In the genomic region with DNA sequence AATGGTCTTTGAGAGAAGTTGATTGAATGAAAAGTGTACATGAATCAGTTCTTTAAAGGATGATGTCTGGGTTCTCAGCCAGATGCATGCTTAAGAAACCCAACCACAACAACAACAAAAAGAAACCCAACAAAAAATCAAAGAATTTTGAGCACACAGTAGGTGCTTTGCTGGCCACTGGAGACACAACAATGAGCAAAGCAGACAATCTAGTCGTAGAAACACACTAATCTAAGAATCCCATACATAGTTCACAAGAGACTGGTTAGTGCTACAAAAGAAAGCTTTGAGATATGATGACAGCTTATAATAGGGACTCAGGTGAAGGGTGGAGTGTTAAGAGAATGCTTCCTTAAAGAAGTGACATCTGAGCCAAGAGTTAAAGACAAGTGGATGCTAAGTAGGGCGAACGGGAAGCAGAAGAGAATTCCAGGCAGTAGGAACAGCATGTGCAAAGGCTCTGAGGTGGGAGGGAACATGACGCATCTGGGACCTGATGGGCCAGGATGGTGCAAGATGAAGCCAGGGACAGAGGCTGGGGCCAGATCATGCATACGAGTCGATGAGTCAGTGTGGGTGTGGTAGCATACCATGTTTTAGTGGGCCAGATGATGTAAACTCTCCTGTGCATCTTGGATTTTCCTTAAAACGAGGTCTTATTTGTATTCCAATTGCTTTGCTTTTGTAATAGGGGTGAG, we compare ENCODE assay signal across 12 cellular contexts. TPM values are rescaled to one million over a fixed set of nuclear protein-coding genes. Genes with fewer than 3 reads are reported as not detected.
DNase-seq lines count a peak whose midpoint lies in the region; TF ChIP-seq lines count a peak whose summit lies in the region.
"Had no signal": no experiment of that assay in that cellular context is flagged by ENCODE, and none has a peak within 500 bp of the region (broad histone marks: within the 10 kb centered on the region; RNA-seq: fewer than 3 reads in every experiment).

No MANE protein-coding gene starts in this region.

- H3K27ac Mint-ChIP-seq in neural crest cell (ENCODE audit: unreplicated experiment) (no peak overlapping the region), nephron progenitor cell (no peak overlapping the region)
- H3K27ac Mint-ChIP-seq: activated naive CD4-positive, alpha-beta T cell treated with anti-CD3 and anti-CD28 coated beads, Interleukin-2, amount 50 U/mL, for 24 hours had no signal

- TF ChIP-seq CTCF in choroid plexus epithelial cell (conservative IDR thresholded peaks at IDR 0.05; ENCODE audit: low read depth, low read length) = no peak
- TF ChIP-seq CTCF in neural crest cell (conservative IDR thresholded peaks at IDR 0.05) = no peak
- TF ChIP-seq CTCF in nephron progenitor cell (IDR thresholded peaks at IDR 0.05) = no peak

- no peaks in the 10 kb centered on the region for H3K36me3 Mint-ChIP-seq in neural crest cell (ENCODE audit: low read depth)
- H3K36me3 Mint-ChIP-seq in nephron progenitor cell (ENCODE audit: low read depth) = no peaks in the 10 kb centered on the region
- H3K36me3 Mint-ChIP-seq: activated naive CD4-positive, alpha-beta T cell treated with anti-CD3 and anti-CD28 coated beads, Interleukin-2, amount 50 U/mL, for 24 hours had no signal

- H3K27me3 Mint-ChIP-seq in neural crest cell (ENCODE audit: low read depth) = peaks cover 39% of the 10 kb centered on the region
- peaks cover 49% of the 10 kb centered on the region for H3K27me3 Mint-ChIP-seq in nephron progenitor cell (ENCODE audit: low read depth, poor library complexity)
- H3K27me3 Mint-ChIP-seq: activated naive CD4-positive, alpha-beta T cell treated with anti-CD3 and anti-CD28 coated beads, Interleukin-2, amount 50 U/mL, for 24 hours had no signal

- H3K4me3 Mint-ChIP-seq in neural crest cell = peak overlapping the region; percentile 24
- no peak overlapping the region for H3K4me3 Mint-ChIP-seq in nephron progenitor cell
- H3K4me3 Mint-ChIP-seq: activated naive CD4-positive, alpha-beta T cell treated with anti-CD3 and anti-CD28 coated beads, Interleukin-2, amount 50 U/mL, for 24 hours had no signal

- H3K9me3 Mint-ChIP-seq in neural crest cell (no peaks in the 10 kb centered on the region), nephron progenitor cell (no peaks in the 10 kb centered on the region)
- H3K9me3 Mint-ChIP-seq: activated naive CD4-positive, alpha-beta T cell treated with anti-CD3 and anti-CD28 coated beads, Interleukin-2, amount 50 U/mL, for 24 hours had no signal

- H3K4me1 Mint-ChIP-seq in neural crest cell (peaks cover 29% of the 10 kb centered on the region), nephron progenitor cell (peaks cover 22% of the 10 kb centered on the region)

- DNase-seq in Daoy (ENCODE audit: low read depth) = peak; percentile 86
- peak; percentile 89 for DNase-seq in LoVo (ENCODE audit: low spot score)
- peak; percentile 79 for DNase-seq in choroid plexus epithelial cell (ENCODE audit: low read depth)
- no peak for DNase-seq in neural crest cell (ENCODE audit: low read depth, low spot score)
- DNase-seq in cerebellar nuclear complex (lab: John Stamatoyannopoulos, UW) = no peak
- no peak for DNase-seq in nephron progenitor cell
- DNase-seq in NCI-H1436 treated with DMSO at 0.1 percent for 48 hours (lab: John Stamatoyannopoulos, UW) = no peak
- DNase-seq in DMS153 treated with DMSO at 0.1 percent for 48 hours (lab: John Stamatoyannopoulos, UW; ENCODE audit: unreplicated experiment) = no peak
- DNase-seq: kidney, NCI-H1092, testis had no signal

- no peak overlapping the region for H3K4me3 ChIP-seq in choroid plexus epithelial cell (ENCODE audit: low read depth, low read length)
- H3K4me3 ChIP-seq: testis had no signal

RNA-seq across cellular contexts. Expression of a gene that starts 4.6 kb away (rescaled TPM):
- total RNA-seq in Daoy (2014; rRNA removed; shearing (Covaris generic)) = 17.5 and 20.6 TPM in 2 replicates
- total RNA-seq in neural crest cell = 20.7 and 23.2 TPM in 2 replicates

RNA-seq across cellular contexts. Expression of a gene that starts 56.3 kb away (rescaled TPM):
- 0.51 and 1.7 TPM in 2 replicates for total RNA-seq in Daoy (2014; rRNA removed; shearing (Covaris generic))
- total RNA-seq in neural crest cell = 0.96 and 1.5 TPM in 2 replicates

Comparison
In these comparisons a context has a peak if more than half of its experiments do, and no peak if none do; other contexts are left out.
1. DNase-seq: peak in Daoy (single experiment), LoVo (single experiment) and choroid plexus epithelial cell (single experiment); none in neural crest cell (single experiment), cerebellar nuclear complex (0 of 2), nephron progenitor cell (single experiment), NCI-H1436 treated with DMSO at 0.1 percent for 48 hours (single experiment) and DMS153 treated with DMSO at 0.1 percent for 48 hours (single experiment).